Comparison of ENCODE assay signal across 8 cellular contexts in genomic region chr17:19533036-19533717, GRCh38. TPM values are rescaled to one million over a fixed set of nuclear protein-coding genes. Genes with fewer than 3 reads are reported as not detected.
DNase-seq lines count a peak whose midpoint lies in the region; ATAC-seq and TF ChIP-seq lines count a peak whose summit lies in the region.

No MANE protein-coding gene starts in this region.

- H3K9me3 Mint-ChIP-seq in activated CD4-positive, alpha-beta memory T cell treated with anti-CD3 and anti-CD28 coated beads for 36 hours, result no peaks in the 10 kb centered on the region
- no peaks in the 10 kb centered on the region for H3K9me3 Mint-ChIP-seq in activated CD4-positive, alpha-beta memory T cell treated with anti-CD3 and anti-CD28 coated beads, Interleukin-2, amount 10 ng/mL, durations not matched to agents 7 days and 5 days
- H3K9me3 Mint-ChIP-seq in chondrocyte (ENCODE audit: low read depth), result no peaks in the 10 kb centered on the region

- peaks cover 14% of the 10 kb centered on the region for H3K4me1 Mint-ChIP-seq in activated CD4-positive, alpha-beta memory T cell treated with anti-CD3 and anti-CD28 coated beads for 36 hours (ENCODE audit: low read depth)
- H3K4me1 Mint-ChIP-seq in activated CD4-positive, alpha-beta memory T cell treated with anti-CD3 and anti-CD28 coated beads, Interleukin-2, amount 10 ng/mL, durations not matched to agents 7 days and 5 days, result peaks cover 16% of the 10 kb centered on the region
- H3K4me1 Mint-ChIP-seq in chondrocyte (ENCODE audit: low read depth), result peaks cover 7% of the 10 kb centered on the region

- 33 to 41% methylated on average over 21 to 30 of the region's 30 CpGs for WGBS in mesodermal cell (ENCODE audit: insufficient coverage in 2 of 2), 2 experiments

- peaks cover 46% of the 10 kb centered on the region for H3K27me3 Mint-ChIP-seq in activated CD4-positive, alpha-beta memory T cell treated with anti-CD3 and anti-CD28 coated beads for 36 hours
- H3K27me3 Mint-ChIP-seq in activated CD4-positive, alpha-beta memory T cell treated with anti-CD3 and anti-CD28 coated beads, Interleukin-2, amount 10 ng/mL, durations not matched to agents 7 days and 5 days, result peaks cover 58% of the 10 kb centered on the region
- H3K27me3 Mint-ChIP-seq in chondrocyte (ENCODE audit: low read depth), result peaks cover 10% of the 10 kb centered on the region

- peak overlapping the region; percentile 39 for H3K4me3 Mint-ChIP-seq in activated CD4-positive, alpha-beta memory T cell treated with anti-CD3 and anti-CD28 coated beads for 36 hours
- H3K4me3 Mint-ChIP-seq in activated CD4-positive, alpha-beta memory T cell treated with anti-CD3 and anti-CD28 coated beads, Interleukin-2, amount 10 ng/mL, durations not matched to agents 7 days and 5 days, result no peak overlapping the region
- peak overlapping the region; percentile 68 for H3K4me3 Mint-ChIP-seq in chondrocyte (ENCODE audit: unreplicated experiment)

- no peak for DNase-seq in activated CD4-positive, alpha-beta memory T cell treated with anti-CD3 and anti-CD28 coated beads for 36 hours
- DNase-seq in activated CD4-positive, alpha-beta memory T cell treated with anti-CD3 and anti-CD28 coated beads, Interleukin-2, amount 10 ng/mL, durations not matched to agents 7 days and 5 days, result no peak
- DNase-seq in chondrocyte (ENCODE audit: low spot score) (peak; percentile 55), tibial artery (no peak)
- no peak for DNase-seq in stimulated activated naive CD4-positive, alpha-beta T cell treated with Interleukin-2 at 50 U/mL for 16 hours (lab: John Stamatoyannopoulos, UW)

- H3K27ac Mint-ChIP-seq in activated CD4-positive, alpha-beta memory T cell treated with anti-CD3 and anti-CD28 coated beads for 36 hours, result no peak overlapping the region
- no peak overlapping the region for H3K27ac Mint-ChIP-seq in activated CD4-positive, alpha-beta memory T cell treated with anti-CD3 and anti-CD28 coated beads, Interleukin-2, amount 10 ng/mL, durations not matched to agents 7 days and 5 days
- no peak overlapping the region for H3K27ac Mint-ChIP-seq in chondrocyte (ENCODE audit: unreplicated experiment)

- H3K9me3 ChIP-seq in mesodermal cell (ENCODE audit: control insufficient read depth, low read length) (no peaks in the 10 kb centered on the region), tibial artery (no peaks in the 10 kb centered on the region)

- intact Hi-C loops in activated CD4-positive, alpha-beta memory T cell treated with anti-CD3 and anti-CD28 coated beads for 36 hours (cut with micrococcal nuclease), result no loop called here
- intact Hi-C loops in tibial artery (cut with DNase I; ENCODE audit: low total_unique reads), result no loop called here

- no peaks in the 10 kb centered on the region for H3K36me3 ChIP-seq in mesodermal cell (ENCODE audit: control insufficient read depth, insufficient read depth, low read length)
- H3K36me3 ChIP-seq in tibial artery, result no peaks in the 10 kb centered on the region

- peaks cover 8% of the 10 kb centered on the region for H3K4me1 ChIP-seq in mesodermal cell (ENCODE audit: control insufficient read depth, insufficient read depth, low read length, poor library complexity, severe bottlenecking)
- H3K4me1 ChIP-seq in tibial artery, result peaks cover 0 to 17% (median 12%) of the 10 kb centered on the region in 4 donors

- H3K27ac ChIP-seq in mesodermal cell (ENCODE audit: low read depth, low read length, severe bottlenecking) (no peak overlapping the region), tibial artery (peak overlapping the region in 1 of 2 donors; percentile 20)

- H3K27me3 ChIP-seq in tibial artery, result no peaks in the 10 kb centered on the region

- POLR2A ChIA-PET in activated CD4-positive, alpha-beta memory T cell treated with anti-CD3 and anti-CD28 coated beads for 36 hours (lab: Charles Lee), result no interaction called here
- POLR2A ChIA-PET in activated CD4-positive, alpha-beta memory T cell treated with anti-CD3 and anti-CD28 coated beads, Interleukin-2, amount 10 ng/mL, durations not matched to agents 7 days and 5 days (lab: Charles Lee), result no interaction called here

- ATAC-seq in HG02870 (IDR thresholded peaks at IDR 0.05; ENCODE audit: unreplicated experiment) (no peak), GM21390 (IDR thresholded peaks at IDR 0.05; ENCODE audit: unreplicated experiment) (no peak)

- H3K4me3 ChIP-seq in mesodermal cell (ENCODE audit: extremely low read depth, insufficient read depth, low read length, poor library complexity, severe bottlenecking) (peak overlapping the region; percentile 37), tibial artery (peak overlapping the region; percentile 61 to 67)

- no peaks in the 10 kb centered on the region for H3K36me3 Mint-ChIP-seq in activated CD4-positive, alpha-beta memory T cell treated with anti-CD3 and anti-CD28 coated beads for 36 hours
- no peaks in the 10 kb centered on the region for H3K36me3 Mint-ChIP-seq in activated CD4-positive, alpha-beta memory T cell treated with anti-CD3 and anti-CD28 coated beads, Interleukin-2, amount 10 ng/mL, durations not matched to agents 7 days and 5 days (ENCODE audit: low read depth)
- no peaks in the 10 kb centered on the region for H3K36me3 Mint-ChIP-seq in chondrocyte (ENCODE audit: low read depth)

- CTCF ChIA-PET in activated CD4-positive, alpha-beta memory T cell treated with anti-CD3 and anti-CD28 coated beads for 36 hours (lab: Charles Lee), result interaction anchor here (0.9 to 1.6 kb wide), 5 partner anchors 20 to 229 kb away, joined by 3 to 5 read pairs (median 3); no protein-coding TSS in a partner anchor
- CTCF ChIA-PET in activated CD4-positive, alpha-beta memory T cell treated with anti-CD3 and anti-CD28 coated beads, Interleukin-2, amount 10 ng/mL, durations not matched to agents 7 days and 5 days (lab: Charles Lee), result interaction anchor here (1.4 kb wide), 1 partner anchor 233 kb away, joined by 8 read pairs; no protein-coding TSS in a partner anchor

- TF ChIP-seq CTCF in chondrocyte (IDR thresholded peaks at IDR 0.05), result no peak
- TF ChIP-seq CTCF in tibial artery (IDR thresholded peaks at IDR 0.05), result no peak

RNA-seq across cellular contexts. Expression of gene SLC47A1, which starts 0.5 kb away (rescaled TPM):
- total RNA-seq in activated CD4-positive, alpha-beta memory T cell treated with anti-CD3 and anti-CD28 coated beads for 36 hours, result 1 to 10 TPM in 1 of 2 experiments, under 1 TPM in 1; 0.83 to 1.3 TPM
- under 1 TPM; 0.28 to 0.45 TPM for total RNA-seq in activated CD4-positive, alpha-beta memory T cell treated with anti-CD3 and anti-CD28 coated beads, Interleukin-2, amount 10 ng/mL, durations not matched to agents 7 days and 5 days
- 1.7 to 4.9 TPM (median 2.0 TPM) in 3 replicates for total RNA-seq in chondrocyte
- polyA plus RNA-seq in mesodermal cell (2013, experiment 1 of 2), result 0.77 TPM
- 1.2 TPM for polyA plus RNA-seq in mesodermal cell (2013, experiment 2 of 2)
